22 cellular contexts compared by ENCODE assay signal in genomic region chr6:33880104-33880678, GRCh38.
DNase-seq lines count a peak whose midpoint lies in the region; ATAC-seq and TF ChIP-seq lines count a peak whose summit lies in the region.
"Had no signal": no experiment of that assay in that cellular context is flagged by ENCODE, and none has a peak within 500 bp of the region (broad histone marks: within the 10 kb centered on the region; RNA-seq: fewer than 3 reads in every experiment).

No MANE protein-coding gene starts in this region.

- 80 to 84% methylated on average over 10 of the region's 10 CpGs for WGBS in heart right ventricle, 2 donors

- no peaks in the 10 kb centered on the region for H3K36me3 ChIP-seq in heart right ventricle
- no peaks in the 10 kb centered on the region for H3K36me3 ChIP-seq in neural progenitor cell
- H3K36me3 ChIP-seq: SJCRH30 had no signal

- H3K9ac ChIP-seq in neural progenitor cell = no peak overlapping the region
- H3K9ac ChIP-seq: GM23248 had no signal

- H3K4me3 ChIP-seq in heart right ventricle (no peak overlapping the region), neural progenitor cell (no peak overlapping the region)
- H3K4me3 ChIP-seq: GM23248, PC-9, SJCRH30 had no signal

- H3F3A ChIP-seq in neural progenitor cell (ENCODE audit: low read depth) = no peaks in the 10 kb centered on the region

- H3K27me3 ChIP-seq in heart right ventricle (peaks cover 0 to 58% (median 44%) of the 10 kb centered on the region in 7 donors), neural progenitor cell (no peaks in the 10 kb centered on the region)
- H3K27me3 ChIP-seq: SJCRH30 had no signal

- H3K79me2 ChIP-seq in neural progenitor cell (ENCODE audit: low read depth) = no peaks in the 10 kb centered on the region

- peaks cover 7% of the 10 kb centered on the region for H3K27me3 Mint-ChIP-seq in glutamatergic neuron (ENCODE audit: unreplicated experiment)
- peaks cover 4% of the 10 kb centered on the region for H3K27me3 Mint-ChIP-seq in neural progenitor cell (ENCODE audit: insufficient read depth, low read depth)

- peak; percentile 7 for DNase-seq in left ventricle myocardium superior
- no peak for DNase-seq in heart right ventricle
- DNase-seq in glutamatergic neuron = no peak
- peak; percentile 26 for DNase-seq in neural progenitor cell (ENCODE audit: low spot score)
- DNase-seq in NCI-H2227 treated with DMSO at 0.1 percent for 48 hours (lab: John Stamatoyannopoulos, UW) = no peak
- DNase-seq in NCI-H748 (lab: John Stamatoyannopoulos, UW; ENCODE audit: unreplicated experiment) = no peak
- DNase-seq: CD4-positive, CD25-positive, alpha-beta regulatory T cell; GM23248; IMR-90; KG1; MM.1S; NCI-H1694 treated with DMSO at 0.1 percent for 48 hours; NCI-H2081; NCI-H2171; NCI-H345; NCI-H774; PC-9; SJCRH30 had no signal

- H3K36me3 Mint-ChIP-seq in glutamatergic neuron (ENCODE audit: unreplicated experiment) (no peaks in the 10 kb centered on the region), neural progenitor cell (no peaks in the 10 kb centered on the region)
- H3K36me3 Mint-ChIP-seq: CD4-positive, CD25-positive, alpha-beta regulatory T cell had no signal

- H3K9me3 Mint-ChIP-seq in glutamatergic neuron (ENCODE audit: unreplicated experiment) = peaks cover 6% of the 10 kb centered on the region
- H3K9me3 Mint-ChIP-seq in neural progenitor cell = no peaks in the 10 kb centered on the region
- H3K9me3 Mint-ChIP-seq: CD4-positive, CD25-positive, alpha-beta regulatory T cell had no signal

- H3K27ac ChIP-seq in heart right ventricle = no peak overlapping the region
- H3K27ac ChIP-seq in neural progenitor cell = no peak overlapping the region
- H3K27ac ChIP-seq: GM23248, PC-9, SJCRH30 had no signal

- H3K4me1 Mint-ChIP-seq in glutamatergic neuron (ENCODE audit: low read depth, unreplicated experiment) (peaks cover 27% of the 10 kb centered on the region), neural progenitor cell (peaks cover 27% of the 10 kb centered on the region)

- TF ChIP-seq CTCF in heart right ventricle (IDR thresholded peaks at IDR 0.05) = no peak
- no peak for TF ChIP-seq CTCF in glutamatergic neuron (IDR thresholded peaks at IDR 0.05; ENCODE audit: partially characterized antibody, unreplicated experiment)
- no peak for TF ChIP-seq CTCF in neural progenitor cell (IDR thresholded peaks at IDR 0.05)

- H3K27ac Mint-ChIP-seq in glutamatergic neuron (ENCODE audit: unreplicated experiment) (peak overlapping the region; percentile 10), neural progenitor cell (no peak overlapping the region)
- H3K27ac Mint-ChIP-seq: CD4-positive, CD25-positive, alpha-beta regulatory T cell had no signal

- H3K9me3 ChIP-seq in heart right ventricle = no peaks in the 10 kb centered on the region
- H3K9me3 ChIP-seq in neural progenitor cell (ENCODE audit: low read depth) = no peaks in the 10 kb centered on the region
- H3K9me3 ChIP-seq: SJCRH30 had no signal

- intact Hi-C loops in left ventricle myocardium superior (cut with micrococcal nuclease) = no loop called here
- intact Hi-C loops in heart right ventricle (cut with DNase I) = no loop called here

- H3K4me2 ChIP-seq in neural progenitor cell = peak overlapping the region; percentile 27
- H3K4me2 ChIP-seq: PC-9 had no signal

- H3K4me1 ChIP-seq in heart right ventricle (peaks cover 0 to 10% (median 8%) of the 10 kb centered on the region in 9 donors), neural progenitor cell (peaks cover 20% of the 10 kb centered on the region)

- H2AFZ ChIP-seq in neural progenitor cell (replicated peaks) = no peak overlapping the region
- H2AFZ ChIP-seq: GM23248, PC-9 had no signal

- no peak overlapping the region for H3K4me3 Mint-ChIP-seq in glutamatergic neuron (ENCODE audit: unreplicated experiment)
- no peak overlapping the region for H3K4me3 Mint-ChIP-seq in neural progenitor cell
- H3K4me3 Mint-ChIP-seq: CD4-positive, CD25-positive, alpha-beta regulatory T cell had no signal

- H4K20me1 ChIP-seq in neural progenitor cell (ENCODE audit: low read depth) = no peaks in the 10 kb centered on the region

- ATAC-seq in left ventricle myocardium superior (no peak), heart right ventricle (no peak), GM18873 (IDR thresholded peaks at IDR 0.05; ENCODE audit: low FRiP score, unreplicated experiment) (no peak)
- ATAC-seq: HCT116, Right ventricle myocardium inferior, SK-N-SH treated with all-trans-retinoic acid at 6 μM for 48 hours had no signal

Comparison
In these comparisons a context has a peak if more than half of its experiments do, and no peak if none do; other contexts are left out.
1. DNase-seq: peak in left ventricle myocardium superior (single experiment) and neural progenitor cell (single experiment); none in heart right ventricle (0 of 2), glutamatergic neuron (single experiment), NCI-H2227 treated with DMSO at 0.1 percent for 48 hours (single experiment) and NCI-H748 (single experiment).